Comparison of ENCODE assay signal across 11 cellular contexts in the genomic region with DNA sequence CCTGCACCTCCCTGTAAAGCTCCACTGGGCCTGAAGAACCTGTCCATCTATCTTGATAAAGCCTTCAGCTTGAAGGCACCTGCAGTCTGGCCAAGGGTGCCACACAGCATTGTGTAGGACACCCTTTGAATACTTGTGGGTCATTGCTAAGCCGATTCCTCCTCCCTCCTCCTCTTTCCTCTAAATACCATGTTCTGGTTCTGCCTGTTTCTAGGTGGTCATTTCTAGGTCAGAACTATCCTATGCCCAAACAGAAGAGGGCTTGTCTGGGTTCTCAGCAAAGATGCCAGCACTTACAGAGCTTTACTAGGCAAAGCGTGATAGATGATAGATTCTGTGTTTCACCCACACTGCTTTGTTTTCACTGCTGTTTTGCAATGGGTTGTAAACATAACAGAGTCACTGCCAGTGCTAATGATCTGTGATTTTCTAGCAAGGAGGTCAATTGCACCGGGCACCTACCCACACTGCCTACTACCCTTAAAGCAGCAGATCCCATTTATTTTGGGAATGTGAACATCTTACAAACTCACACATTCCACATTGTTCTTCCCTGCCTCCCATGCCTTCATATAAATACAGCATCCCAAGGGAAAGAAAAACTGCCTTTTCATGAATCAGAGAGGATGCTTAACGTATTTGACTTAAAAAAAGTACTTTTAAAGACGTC.
DNase-seq lines count a peak whose midpoint lies in the region; FAIRE-seq and TF ChIP-seq lines count a peak whose summit lies in the region.
"Had no signal": no experiment of that assay in that cellular context is flagged by ENCODE, and none has a peak within 500 bp of the region (broad histone marks: within the 10 kb centered on the region; RNA-seq: fewer than 3 reads in every experiment).

No MANE protein-coding gene starts in this region.

- H3K36me3 ChIP-seq in endodermal cell (ENCODE audit: control insufficient read depth, insufficient read depth, low read length) (no peaks in the 10 kb centered on the region), tibial nerve (no peaks in the 10 kb centered on the region)

- H3K9me3 ChIP-seq in endodermal cell (ENCODE audit: control insufficient read depth, low read length) (no peaks in the 10 kb centered on the region), tibial nerve (no peaks in the 10 kb centered on the region)

- no peak overlapping the region for H3K9ac ChIP-seq in endodermal cell (ENCODE audit: extremely low read depth, low read length, poor library complexity, severe bottlenecking)

- no peak for TF ChIP-seq POLR2A in tibial nerve (IDR thresholded peaks at IDR 0.05)

- TF ChIP-seq CTCF in endodermal cell (conservative IDR thresholded peaks at IDR 0.05) (no peak), mesothelial cell of epicardium (IDR thresholded peaks at IDR 0.05; ENCODE audit: unreplicated experiment) (no peak), tibial nerve (IDR thresholded peaks at IDR 0.05) (no peak)

- peaks cover 12% of the 10 kb centered on the region for H3K9me3 Mint-ChIP-seq in endodermal cell
- no peaks in the 10 kb centered on the region for H3K9me3 Mint-ChIP-seq in mesothelial cell of epicardium
- H3K9me3 Mint-ChIP-seq: stimulated activated memory B cell treated with anti-CD40 and anti-IgM and Interleukin-4, amounts not matched to agents 10 μg/mL and 1 μg/mL and 100 μg/mL, for 72 hours had no signal

- no peaks in the 10 kb centered on the region for H3K4me1 ChIP-seq in endodermal cell (ENCODE audit: control insufficient read depth, insufficient read depth, low read length)
- H3K4me1 ChIP-seq in tibial nerve, result peaks cover 0 to 33% (median 15%) of the 10 kb centered on the region in 4 donors

- H3K4me3 ChIP-seq in endodermal cell (ENCODE audit: low read length), result no peak overlapping the region
- peak overlapping the region in 1 of 4 donors; percentile 8 for H3K4me3 ChIP-seq in tibial nerve

- peak; percentile 3 for DNase-seq in activated CD8-positive, alpha-beta memory T cell treated with anti-CD3 and anti-CD28 coated beads for 24 hours
- no peak for DNase-seq in activated CD8-positive, alpha-beta memory T cell treated with anti-CD3 and anti-CD28 coated beads, Interleukin-2, amount 50 U/mL, for 48 hours
- DNase-seq in endodermal cell, result peak; percentile 54
- DNase-seq in mesothelial cell of epicardium (ENCODE audit: low spot score in 2 of 2, unreplicated experiment in 2 of 2), result no peak
- no peak for DNase-seq in tibial nerve (ENCODE audit: low spot score in 2 of 2)
- no peak for DNase-seq in activated gamma-delta T cell treated with Interleukin-2 at 50 U/mL for 16 hours
- no peak for DNase-seq in urothelium cell line (ENCODE audit: low spot score)
- no peak for DNase-seq in HCEC 1CT
- DNase-seq: activated CD8-positive, alpha-beta T cell treated with anti-CD3 and anti-CD28 coated beads, Interleukin-2, amount 10 ng/mL, durations not matched to agents 7 days and 5 days; NCI-H524 had no signal

- H3K4me1 Mint-ChIP-seq in endodermal cell (peaks cover 25% of the 10 kb centered on the region), mesothelial cell of epicardium (peaks cover 36% of the 10 kb centered on the region)

- H3K36me3 Mint-ChIP-seq in endodermal cell (ENCODE audit: low read depth) (no peaks in the 10 kb centered on the region), mesothelial cell of epicardium (no peaks in the 10 kb centered on the region)
- H3K36me3 Mint-ChIP-seq: stimulated activated memory B cell treated with anti-CD40 and anti-IgM and Interleukin-4, amounts not matched to agents 10 μg/mL and 1 μg/mL and 100 μg/mL, for 72 hours had no signal

- FAIRE-seq in urothelium cell line (lab: Jason Lieb, UNC), result no peak

- TF ChIP-seq EP300 in tibial nerve (IDR thresholded peaks at IDR 0.05), result no peak

- H3K27ac ChIP-seq in endodermal cell (ENCODE audit: low read depth, low read length), result no peak overlapping the region
- H3K27ac ChIP-seq in tibial nerve, result peak overlapping the region; percentile 31 to 84 (median 76)

- H3K27ac Mint-ChIP-seq in endodermal cell, result peak overlapping the region; percentile 62
- peak overlapping the region; percentile 57 for H3K27ac Mint-ChIP-seq in mesothelial cell of epicardium
- H3K27ac Mint-ChIP-seq: activated CD8-positive, alpha-beta T cell treated with anti-CD3 and anti-CD28 coated beads, Interleukin-2, amount 10 ng/mL, durations not matched to agents 7 days and 5 days; stimulated activated memory B cell treated with anti-CD40 and anti-IgM and Interleukin-4, amounts not matched to agents 10 μg/mL and 1 μg/mL and 100 μg/mL, for 72 hours had no signal

- no peaks in the 10 kb centered on the region for H3K27me3 Mint-ChIP-seq in endodermal cell (ENCODE audit: insufficient read depth)
- H3K27me3 Mint-ChIP-seq in mesothelial cell of epicardium (ENCODE audit: low read depth), result no peaks in the 10 kb centered on the region
- H3K27me3 Mint-ChIP-seq: stimulated activated memory B cell treated with anti-CD40 and anti-IgM and Interleukin-4, amounts not matched to agents 10 μg/mL and 1 μg/mL and 100 μg/mL, for 72 hours had no signal

- WGBS in endodermal cell (ENCODE audit: insufficient coverage in 1 of 2, insufficient read length in 1 of 2), 2 experiments, result 59 to 73% methylated on average over 4 to 5 of the region's 5 CpGs
- 30 to 34% methylated on average over 5 of the region's 5 CpGs for WGBS in tibial nerve, 2 donors

- H3K27me3 ChIP-seq in endodermal cell (ENCODE audit: control insufficient read depth, insufficient read depth, low read length, poor library complexity, severe bottlenecking) (no peaks in the 10 kb centered on the region), tibial nerve (no peaks in the 10 kb centered on the region)

- no peak overlapping the region for H3K4me3 Mint-ChIP-seq in endodermal cell
- no peak overlapping the region for H3K4me3 Mint-ChIP-seq in mesothelial cell of epicardium
- H3K4me3 Mint-ChIP-seq: activated CD8-positive, alpha-beta T cell treated with anti-CD3 and anti-CD28 coated beads, Interleukin-2, amount 10 ng/mL, durations not matched to agents 7 days and 5 days; stimulated activated memory B cell treated with anti-CD40 and anti-IgM and Interleukin-4, amounts not matched to agents 10 μg/mL and 1 μg/mL and 100 μg/mL, for 72 hours had no signal

Comparison
In these comparisons a context has a peak if more than half of its experiments do, and no peak if none do; other contexts are left out.
1. DNase-seq: peak in activated CD8-positive, alpha-beta memory T cell treated with anti-CD3 and anti-CD28 coated beads for 24 hours (single experiment) and endodermal cell (single experiment); none in activated CD8-positive, alpha-beta memory T cell treated with anti-CD3 and anti-CD28 coated beads, Interleukin-2, amount 50 U/mL, for 48 hours (single experiment), mesothelial cell of epicardium (0 of 2), tibial nerve (0 of 2), activated gamma-delta T cell treated with Interleukin-2 at 50 U/mL for 16 hours (single experiment), urothelium cell line (single experiment) and HCEC 1CT (single experiment).